In genomic region chr17:74452841-74453661, GRCh38 we compare ENCODE assay signal across 10 cellular contexts. TPM values are rescaled to one million over a fixed set of nuclear protein-coding genes. Genes with fewer than 3 reads are reported as not detected.
A peak's percentile ranks its signal among the peaks of the same experiment; 100 is the strongest.
DNase-seq lines count a peak whose midpoint lies in the region; ATAC-seq, FAIRE-seq and TF ChIP-seq lines count a peak whose summit lies in the region.
"Had no signal": no experiment of that assay in that cellular context is flagged by ENCODE, and none has a peak within 500 bp of the region (broad histone marks: within the 10 kb centered on the region; RNA-seq: fewer than 3 reads in every experiment).

No MANE protein-coding gene starts in this region.

- no peak overlapping the region for H2BK12ac ChIP-seq in mesenchymal stem cell (ENCODE audit: low read length in 2 of 2)

- H2BK5ac ChIP-seq in mesenchymal stem cell (ENCODE audit: low read depth, low read length, poor library complexity, severe bottlenecking): no peak overlapping the region

- peaks cover 8% of the 10 kb centered on the region for H3K27me3 ChIP-seq in bronchial epithelial cell (ENCODE audit: control insufficient read depth, insufficient read depth, low read length)
- peaks cover 4 to 23% of the 10 kb centered on the region in 2 experiments for H3K27me3 ChIP-seq in mesenchymal stem cell (ENCODE audit: control insufficient read depth in 1 of 2, insufficient read depth in 1 of 2, low read length in 2 of 2)

- no peak overlapping the region for H3K18ac ChIP-seq in mesenchymal stem cell (ENCODE audit: low read depth in 1 of 2, low read length in 2 of 2)

- H3K9me3 ChIP-seq in mesenchymal stem cell (ENCODE audit: control insufficient read depth, low read length): no peaks in the 10 kb centered on the region

- H3K9me3 Mint-ChIP-seq in activated CD4-positive, alpha-beta T cell treated with anti-CD3 and anti-CD28 coated beads, Interleukin-2, amount 10 ng/mL, durations not matched to agents 24 days and 14 days: no peaks in the 10 kb centered on the region
- H3K9me3 Mint-ChIP-seq in type B pancreatic cell: no peaks in the 10 kb centered on the region
- H3K9me3 Mint-ChIP-seq: CD4-positive, CD25-positive, alpha-beta regulatory T cell had no signal

- H3K4me3 Mint-ChIP-seq in activated CD4-positive, alpha-beta T cell treated with anti-CD3 and anti-CD28 coated beads, Interleukin-2, amount 10 ng/mL, durations not matched to agents 24 days and 14 days: peak overlapping the region; percentile 44
- H3K4me3 Mint-ChIP-seq in type B pancreatic cell: peak overlapping the region; percentile 78

- no peak for TF ChIP-seq CTCF in bronchial epithelial cell (IDR thresholded peaks at IDR 0.05; ENCODE audit: insufficient read depth, low read length, severe bottlenecking)
- TF ChIP-seq CTCF in type B pancreatic cell (conservative IDR thresholded peaks at IDR 0.05): no peak

- no peak overlapping the region for H3K27ac Mint-ChIP-seq in activated CD4-positive, alpha-beta T cell treated with anti-CD3 and anti-CD28 coated beads, Interleukin-2, amount 10 ng/mL, durations not matched to agents 24 days and 14 days
- H3K27ac Mint-ChIP-seq in type B pancreatic cell: peak overlapping the region; percentile 70
- H3K27ac Mint-ChIP-seq: CD4-positive, CD25-positive, alpha-beta regulatory T cell had no signal

- peak overlapping the region; percentile 69 for H3K4me2 ChIP-seq in mesenchymal stem cell (ENCODE audit: low read length, poor library complexity, severe bottlenecking)

- no peak overlapping the region for H2BK15ac ChIP-seq in mesenchymal stem cell (ENCODE audit: low read depth, poor library complexity, severe bottlenecking)

- no peak overlapping the region for H3K4ac ChIP-seq in mesenchymal stem cell (ENCODE audit: low read depth in 1 of 2, low read length in 2 of 2)

- no peak overlapping the region for H3K23ac ChIP-seq in mesenchymal stem cell (ENCODE audit: low read length in 2 of 2)

- peaks cover 33% of the 10 kb centered on the region for H3K4me1 ChIP-seq in mesenchymal stem cell (ENCODE audit: control insufficient read depth, insufficient read depth, low read depth, low read length)

- no peak for ATAC-seq in GM18907 (IDR thresholded peaks at IDR 0.05; ENCODE audit: unreplicated experiment)

- H3K4me1 Mint-ChIP-seq in activated CD4-positive, alpha-beta T cell treated with anti-CD3 and anti-CD28 coated beads, Interleukin-2, amount 10 ng/mL, durations not matched to agents 24 days and 14 days: peaks cover 23% of the 10 kb centered on the region
- peaks cover 34% of the 10 kb centered on the region for H3K4me1 Mint-ChIP-seq in type B pancreatic cell (ENCODE audit: unreplicated experiment)

- H4K91ac ChIP-seq in mesenchymal stem cell (ENCODE audit: low read length): no peak overlapping the region

- peaks cover 15% of the 10 kb centered on the region for H3K27me3 Mint-ChIP-seq in activated CD4-positive, alpha-beta T cell treated with anti-CD3 and anti-CD28 coated beads, Interleukin-2, amount 10 ng/mL, durations not matched to agents 24 days and 14 days
- peaks cover 20% of the 10 kb centered on the region for H3K27me3 Mint-ChIP-seq in type B pancreatic cell

- H3K36me3 Mint-ChIP-seq in activated CD4-positive, alpha-beta T cell treated with anti-CD3 and anti-CD28 coated beads, Interleukin-2, amount 10 ng/mL, durations not matched to agents 24 days and 14 days (ENCODE audit: low read depth): no peaks in the 10 kb centered on the region
- H3K36me3 Mint-ChIP-seq in type B pancreatic cell: no peaks in the 10 kb centered on the region
- H3K36me3 Mint-ChIP-seq: CD4-positive, CD25-positive, alpha-beta regulatory T cell had no signal

- WGBS in mesenchymal stem cell: 51% methylated on average over 22 of the region's 22 CpGs

- peak overlapping the region; percentile 17 for H3K4me3 ChIP-seq in bronchial epithelial cell (ENCODE audit: low read depth, low read length)
- no peak overlapping the region for H3K4me3 ChIP-seq in mesenchymal stem cell (ENCODE audit: insufficient read depth in 1 of 2, low read depth in 1 of 2, low read length in 2 of 2)

- no peak overlapping the region for H3K27ac ChIP-seq in mesenchymal stem cell (ENCODE audit: low read length, poor library complexity, severe bottlenecking)

- no peak overlapping the region for H2AFZ ChIP-seq in mesenchymal stem cell (ENCODE audit: low read depth, low read length)

- FAIRE-seq in bronchial epithelial cell (lab: Jason Lieb, UNC): no peak
- FAIRE-seq: islet of Langerhans had no signal

- intact Hi-C loops in activated CD4-positive, alpha-beta T cell treated with anti-CD3 and anti-CD28 coated beads, Interleukin-2, amount 10 ng/mL, durations not matched to agents 24 days and 14 days (cut with micrococcal nuclease): loop anchor here (10.0 kb wide), 1 partner anchor 148 kb away; no protein-coding TSS in a partner anchor

- peak overlapping the region; percentile 23 for H2AK5ac ChIP-seq in mesenchymal stem cell (ENCODE audit: low read length, severe bottlenecking)

- no peak overlapping the region for H2BK120ac ChIP-seq in mesenchymal stem cell (ENCODE audit: low read depth, low read length)

- H4K8ac ChIP-seq in mesenchymal stem cell (ENCODE audit: low read length): no peak overlapping the region

- H3K14ac ChIP-seq in mesenchymal stem cell (ENCODE audit: low read length in 2 of 2): no peak overlapping the region

- peaks cover 2% of the 10 kb centered on the region for H3K79me1 ChIP-seq in mesenchymal stem cell (replicated peaks; ENCODE audit: low read length, poor library complexity, severe bottlenecking)

- no peak for DNase-seq in activated CD4-positive, alpha-beta T cell treated with anti-CD3 and anti-CD28 coated beads, Interleukin-2, amount 10 ng/mL, durations not matched to agents 24 days and 14 days
- no peak for DNase-seq in activated CD4-positive, alpha-beta T cell treated with anti-CD3 and anti-CD28 coated beads, Interleukin-2, amount 50 U/mL, for 48 hours
- DNase-seq in bronchial epithelial cell (ENCODE audit: low read depth) (no peak), mesenchymal stem cell (no peak), type B pancreatic cell (ENCODE audit: extremely low spot score, unreplicated experiment) (no peak), NCI-H510A treated with DMSO at 0.1 percent for 48 hours (lab: John Stamatoyannopoulos, UW) (no peak), mesenteric fat pad (ENCODE audit: low spot score) (no peak)

- no peak overlapping the region for H3K9ac ChIP-seq in mesenchymal stem cell (ENCODE audit: low read length)

- H3K36me3 ChIP-seq in bronchial epithelial cell (ENCODE audit: control insufficient read depth, insufficient read depth, low read length) (peaks cover 2% of the 10 kb centered on the region), mesenchymal stem cell (ENCODE audit: control insufficient read depth in 1 of 2, insufficient read depth in 2 of 2, low read depth in 1 of 2, low read length in 2 of 2) (peaks cover 0 to 25% of the 10 kb centered on the region in 2 experiments)

RNA-seq across cellular contexts. Expression of gene CD300A, which starts 13.4 kb away (rescaled TPM):
- 14.9 and 15.3 TPM in 2 replicates for total RNA-seq in activated CD4-positive, alpha-beta T cell treated with anti-CD3 and anti-CD28 coated beads, Interleukin-2, amount 10 ng/mL, durations not matched to agents 24 days and 14 days
- total RNA-seq in bronchial epithelial cell: not detected in 2 replicates
- not detected for polyA plus RNA-seq in mesenchymal stem cell (2013, experiment 1 of 2)
- not detected for polyA plus RNA-seq in mesenchymal stem cell (2013, experiment 2 of 2)
- total RNA-seq in type B pancreatic cell (ENCODE audit: low replicate concordance): 0.43 TPM in 1 of 2 replicates, not detected in the other
- 19.0 TPM for total RNA-seq in mesenteric fat pad

RNA-seq across cellular contexts. Expression of gene GPRC5C, which starts 21.2 kb away (rescaled TPM):
- 0.42 and 0.54 TPM in 2 replicates for total RNA-seq in activated CD4-positive, alpha-beta T cell treated with anti-CD3 and anti-CD28 coated beads, Interleukin-2, amount 10 ng/mL, durations not matched to agents 24 days and 14 days
- total RNA-seq in bronchial epithelial cell: 15.4 and 15.5 TPM in 2 replicates
- 5.3 TPM for polyA plus RNA-seq in mesenchymal stem cell (2013, experiment 1 of 2)
- polyA plus RNA-seq in mesenchymal stem cell (2013, experiment 2 of 2): 5.1 TPM
- 52.0 and 64.3 TPM in 2 replicates for total RNA-seq in type B pancreatic cell (ENCODE audit: low replicate concordance)
- total RNA-seq in mesenteric fat pad: 17.9 TPM
- total RNA-seq: CD4-positive, CD25-positive, alpha-beta regulatory T cell had no signal
- polyA plus RNA-seq: CD4-positive, CD25-positive, alpha-beta regulatory T cell had no signal

Comparison
In these comparisons a context has a peak if more than half of its experiments do, and no peak if none do; other contexts are left out.
1. RNA of gene CD300A, which starts 13.4 kb away (total RNA-seq): 19.0 TPM in mesenteric fat pad (single experiment) and 14.9 to 15.3 TPM in activated CD4-positive, alpha-beta T cell treated with anti-CD3 and anti-CD28 coated beads, Interleukin-2, amount 10 ng/mL, durations not matched to agents 24 days and 14 days; 0.43 TPM in type B pancreatic cell and not detected in bronchial epithelial cell; every median in the first group is over 10 times any median in the second.
2. RNA of gene GPRC5C, which starts 21.2 kb away (total RNA-seq): 52.0 to 64.3 TPM in type B pancreatic cell, 17.9 TPM in mesenteric fat pad (single experiment) and 15.4 to 15.5 TPM in bronchial epithelial cell; 0.42 to 0.54 TPM in activated CD4-positive, alpha-beta T cell treated with anti-CD3 and anti-CD28 coated beads, Interleukin-2, amount 10 ng/mL, durations not matched to agents 24 days and 14 days; every median in the first group is over 10 times any median in the second.